In genomic region chr6:163764565-163764964, GRCh38 we compare ENCODE assay signal across 18 cellular contexts.
DNase-seq lines count a peak whose midpoint lies in the region; ATAC-seq, FAIRE-seq and TF ChIP-seq lines count a peak whose summit lies in the region.
"Had no signal": no experiment of that assay in that cellular context is flagged by ENCODE, and none has a peak within 500 bp of the region (broad histone marks: within the 10 kb centered on the region; RNA-seq: fewer than 3 reads in every experiment).

No MANE protein-coding gene starts in this region.

- H3K4me1 Mint-ChIP-seq in stimulated activated effector memory CD8-positive, alpha-beta T cell treated with anti-CD3 and anti-CD28 coated beads, Interleukin-12 subunit alpha, Interleukin-12 subunit beta, amount 100 ng/mL, for 72 hours: peaks cover 8% of the 10 kb centered on the region

- no peak overlapping the region for H4K5ac ChIP-seq in H1 (ENCODE audit: insufficient read length, low read depth, low read length)

- no peaks in the 10 kb centered on the region for H3K27me3 ChIP-seq in H1 (replicated peaks in 1 of 4; ENCODE audit: control insufficient read depth in 3 of 4, extremely low read depth in 1 of 4, insufficient read depth in 3 of 4, low read length in 3 of 4)
- H3K27me3 ChIP-seq in lower lobe of right lung (ENCODE audit: low read depth): no peaks in the 10 kb centered on the region

- no peak overlapping the region for H3K23ac ChIP-seq in H1 (ENCODE audit: insufficient read length)

- intact Hi-C loops in lower lobe of right lung (cut with DNase I): no loop called here

- no peak overlapping the region for H3K27ac ChIP-seq in H1 (ENCODE audit: low read depth, low read length)
- peak overlapping the region; percentile 51 for H3K27ac ChIP-seq in lower lobe of right lung

- H3K27ac Mint-ChIP-seq in stimulated activated effector memory CD8-positive, alpha-beta T cell treated with anti-CD3 and anti-CD28 coated beads, Interleukin-12 subunit alpha, Interleukin-12 subunit beta, amount 100 ng/mL, for 72 hours: no peak overlapping the region
- H3K27ac Mint-ChIP-seq: activated naive CD4-positive, alpha-beta T cell treated with anti-CD3 and anti-CD28 coated beads, Interleukin-2, amount 50 U/mL, for 72 hours had no signal

- no peak overlapping the region for H2AK5ac ChIP-seq in H1 (ENCODE audit: low read depth, low read length)

- H3K4me2 ChIP-seq in H1 (ENCODE audit: insufficient read depth in 1 of 2, low read depth in 2 of 2, low read length in 2 of 2): no peak overlapping the region

- H4K8ac ChIP-seq in H1 (ENCODE audit: extremely low read depth, insufficient read depth, low read length): no peak overlapping the region

- no peak overlapping the region for H3K14ac ChIP-seq in H1 (ENCODE audit: insufficient read length)

- CTCF ChIA-PET in H1 (lab: Charles Lee; ENCODE audit: partially characterized antibody): interaction anchor here (1.3 kb wide), 1 partner anchor 14 kb away, joined by 3 read pairs; no protein-coding TSS in a partner anchor

- no peaks in the 10 kb centered on the region for H3K36me3 Mint-ChIP-seq in stimulated activated effector memory CD8-positive, alpha-beta T cell treated with anti-CD3 and anti-CD28 coated beads, Interleukin-12 subunit alpha, Interleukin-12 subunit beta, amount 100 ng/mL, for 72 hours
- H3K36me3 Mint-ChIP-seq: activated naive CD4-positive, alpha-beta T cell treated with anti-CD3 and anti-CD28 coated beads, Interleukin-2, amount 50 U/mL, for 72 hours had no signal

- FAIRE-seq in H1 (lab: Jason Lieb, UNC): no peak

- H3K36me3 ChIP-seq in H1 (ENCODE audit: control insufficient read depth in 2 of 4, insufficient read depth in 4 of 4, low read length in 3 of 4): no peaks in the 10 kb centered on the region
- no peaks in the 10 kb centered on the region for H3K36me3 ChIP-seq in lower lobe of right lung

- H3K79me2 ChIP-seq in H1 (ENCODE audit: control insufficient read depth in 1 of 2, insufficient read depth in 2 of 2, low read length in 2 of 2): no peaks in the 10 kb centered on the region

- H2BK120ac ChIP-seq in H1 (replicated peaks; ENCODE audit: low read depth, low read length): no peak overlapping the region

- no peak overlapping the region for H3K4ac ChIP-seq in H1 (replicated peaks; ENCODE audit: insufficient read length, low read depth, low read length)

- no peaks in the 10 kb centered on the region for H3K23me2 ChIP-seq in H1 (ENCODE audit: low read depth, low read length)

- no peak overlapping the region for H4K91ac ChIP-seq in H1 (replicated peaks; ENCODE audit: insufficient read length, low read length)

- TF ChIP-seq POLR2A in H1 (IDR thresholded peaks at IDR 0.05; ENCODE audit: control extremely low read depth in 1 of 2, low read depth in 2 of 2, low read length in 2 of 2): no peak

- H3K18ac ChIP-seq in H1 (ENCODE audit: extremely low read depth, low read length): no peak overlapping the region

- peaks cover 0 to 4% (median 0%) of the 10 kb centered on the region in 4 experiments; a peak in 1 of 7 replicates for H3K4me1 ChIP-seq in H1 (replicated peaks in 1 of 4; ENCODE audit: control insufficient read depth in 3 of 4, insufficient read depth in 4 of 4, low read length in 3 of 4)
- H3K4me1 ChIP-seq in lower lobe of right lung: no peaks in the 10 kb centered on the region

- no peak overlapping the region for H2BK12ac ChIP-seq in H1 (ENCODE audit: low read depth, low read length)

- H3K9me3 ChIP-seq in H1 (ENCODE audit: insufficient read depth in 2 of 2, low read depth in 1 of 2, low read length in 1 of 2) (no peaks in the 10 kb centered on the region), lower lobe of right lung (no peaks in the 10 kb centered on the region)

- no peak overlapping the region for H2BK20ac ChIP-seq in H1 (ENCODE audit: low read length)

- TF ChIP-seq RAD21 in H1 (IDR thresholded peaks at IDR 0.05 in 1 of 2, conservative IDR thresholded peaks at IDR 0.05 in 1 of 2; ENCODE audit: low read depth in 2 of 2, low read length in 2 of 2): no peak

- no peak overlapping the region for H3K4me3 Mint-ChIP-seq in stimulated activated effector memory CD8-positive, alpha-beta T cell treated with anti-CD3 and anti-CD28 coated beads, Interleukin-12 subunit alpha, Interleukin-12 subunit beta, amount 100 ng/mL, for 72 hours

- H3K4me3 ChIP-seq in H1 (ENCODE audit: extremely low read depth in 1 of 4, insufficient read depth in 2 of 4, low read depth in 3 of 4, low read length in 4 of 4) (no peak overlapping the region), lower lobe of right lung (no peak overlapping the region)

- H2BK5ac ChIP-seq in H1 (ENCODE audit: low read depth, low read length): no peak overlapping the region

- ATAC-seq in lower lobe of right lung: peak in 1 of 2 donors; percentile 64
- ATAC-seq in stimulated activated effector memory CD8-positive, alpha-beta T cell treated with anti-CD3 and anti-CD28 coated beads, Interleukin-12 subunit alpha, Interleukin-12 subunit beta, amount 100 ng/mL, for 72 hours: peak; percentile 51
- no peak for ATAC-seq in HG02852 (IDR thresholded peaks at IDR 0.05; ENCODE audit: unreplicated experiment)
- ATAC-seq: activated naive CD4-positive, alpha-beta T cell treated with anti-CD3 and anti-CD28 coated beads, Interleukin-2, amount 50 U/mL, for 72 hours had no signal

- WGBS in H1 (ENCODE audit: extremely low coverage in 1 of 2, insufficient coverage in 1 of 2, insufficient read length in 1 of 2, insufficient replicate concordance in 2 of 2, low coverage in 1 of 2, low lambda C conversion rate in 2 of 2, missing lambda C conversion rate in 1 of 2), 2 experiments: 86% methylated on average over 4 of the region's 4 CpGs; no CpG with 5 or more reads in 1 of the 2 experiments

- POLR2A ChIA-PET in H1 (lab: Charles Lee; ENCODE audit: partially characterized antibody): no interaction called here

- H3K56ac ChIP-seq in H1 (replicated peaks; ENCODE audit: insufficient read length, low read depth, low read length): no peak overlapping the region

- H2AFZ ChIP-seq in H1 (ENCODE audit: low read length): 0 out of 2 replicates have a peak overlapping the region, but pooled peaks have one; percentile 18

- TF ChIP-seq CTCF in H1 (IDR thresholded peaks at IDR 0.05; ENCODE audit: control extremely low read depth in 1 of 3, insufficient read depth in 1 of 3, low read depth in 1 of 3, low read length in 3 of 3) (no peak), lower lobe of right lung (IDR thresholded peaks at IDR 0.05) (no peak)

- no peaks in the 10 kb centered on the region for H4K20me1 ChIP-seq in H1 (replicated peaks in 1 of 2; ENCODE audit: control insufficient read depth in 1 of 2, insufficient read depth in 2 of 2, low read length in 2 of 2)

- H3K79me1 ChIP-seq in H1 (ENCODE audit: low read depth, low read length): no peaks in the 10 kb centered on the region

- no peak for TF ChIP-seq EP300 in H1 (IDR thresholded peaks at IDR 0.05; ENCODE audit: borderline replicate concordance in 1 of 2, low read depth in 2 of 2, low read length in 2 of 2)

- peak; percentile 40 for DNase-seq in NCI-H69 (lab: John Stamatoyannopoulos, UW)
- no peak for DNase-seq in H1 (ENCODE audit: low read depth in 1 of 2, low spot score in 2 of 2)
- no peak for DNase-seq in lower lobe of right lung
- no peak for DNase-seq in stimulated activated effector memory CD8-positive, alpha-beta T cell treated with anti-CD3 and anti-CD28 coated beads, Interleukin-12 subunit alpha, Interleukin-12 subunit beta, amount 100 ng/mL, for 72 hours (ENCODE audit: low spot score in 2 of 2)
- no peak for DNase-seq in NOMO-1 treated with dmso at 0.1 percent for 144 hours (lab: John Stamatoyannopoulos, UW; ENCODE audit: unreplicated experiment)
- no peak for DNase-seq in putamen (ENCODE audit: low spot score)
- DNase-seq: activated CD4-positive, alpha-beta T cell treated with anti-CD3 and anti-CD28 coated beads for 4 hours; activated T-cell treated with anti-CD3 and anti-CD28 coated beads, Interleukin-2, amount 50 U/mL, for 1 hour; caudate nucleus; DMS53; islet precursor cell; Karpas-422; NCI-H2171 treated with DMSO at 0.1 percent for 48 hours; posterior cingulate gyrus; stimulated activated CD4-positive, alpha-beta T cell treated with anti-CD3 and anti-CD28 coated beads, Interleukin-15, amount 100 ng/mL, for 24 hours; T1000 had no signal

- no peak overlapping the region for H3K9ac ChIP-seq in H1 (replicated peaks in 1 of 4; ENCODE audit: extremely low read depth in 1 of 4, low read depth in 3 of 4, low read length in 3 of 4)

- H2BK15ac ChIP-seq in H1 (ENCODE audit: low read length): no peak overlapping the region

- H3K9me3 Mint-ChIP-seq in stimulated activated effector memory CD8-positive, alpha-beta T cell treated with anti-CD3 and anti-CD28 coated beads, Interleukin-12 subunit alpha, Interleukin-12 subunit beta, amount 100 ng/mL, for 72 hours: peaks cover 5% of the 10 kb centered on the region

TF ChIP-seq in H1, 55 proteins besides CTCF, POLR2A, EP300 and RAD21:
- no peak for TF ChIP-seq SP1 (IDR thresholded peaks at IDR 0.05; ENCODE audit: low read depth, low read length)
TF ChIP-seq in H1: peak in this region for 0.
